ENCODE assay signal across 1 cellular context in genomic region chr17:73255671-73256181, GRCh38.
TF ChIP-seq lines count a peak whose summit lies in the region.

No MANE protein-coding gene starts in this region.

TF ChIP-seq in HEK293, 187 proteins besides CTCF, POLR2A, EP300 and RAD21 (continued from another document and continues in another):
- TF ChIP-seq ZNF169 (tag by site-specific recombination; IDR thresholded peaks at IDR 0.05) (no peak), ZNF660 (tag by site-specific recombination; IDR thresholded peaks at IDR 0.05) (peak; percentile 81; the same call in 1 of the 2 replicates), ZBTB48 (tag by site-specific recombination; IDR thresholded peaks at IDR 0.05) (no peak), ZIC2 (tag by site-specific recombination; IDR thresholded peaks at IDR 0.05) (no peak), ZSCAN23 (tag by site-specific recombination; IDR thresholded peaks at IDR 0.05) (no peak), ZXDB (tag by site-specific recombination; IDR thresholded peaks at IDR 0.05) (no peak), ZNF623 (tag by site-specific recombination; IDR thresholded peaks at IDR 0.05) (no peak), ZNF391 (tag by site-specific recombination; IDR thresholded peaks at IDR 0.05; ENCODE audit: borderline replicate concordance, low read depth) (peak; percentile 45; the same call in 1 of the 2 replicates), ZNF26 (tag by site-specific recombination; IDR thresholded peaks at IDR 0.05) (no peak), ZNF664 (tag by site-specific recombination; IDR thresholded peaks at IDR 0.05) (no peak), ZNF157 (tag by site-specific recombination; IDR thresholded peaks at IDR 0.05) (no peak), GLI2 (tag by site-specific recombination; IDR thresholded peaks at IDR 0.05; ENCODE audit: borderline replicate concordance, low read depth) (no peak), ZFP69B (tag by site-specific recombination; IDR thresholded peaks at IDR 0.05) (no peak), PRDM4 (tag by site-specific recombination; IDR thresholded peaks at IDR 0.05) (no peak), ZNF211 (tag by site-specific recombination; IDR thresholded peaks at IDR 0.05; ENCODE audit: low read depth) (no peak), ZNF677 (tag by site-specific recombination; IDR thresholded peaks at IDR 0.05) (no peak), ZNF366 (tag by site-specific recombination; conservative IDR thresholded peaks at IDR 0.05) (peak; percentile 37; the same call in 1 of the 2 replicates), ZNF24 (tag by site-specific recombination; IDR thresholded peaks at IDR 0.05) (no peak), ZNF692 (tag by site-specific recombination; IDR thresholded peaks at IDR 0.05) (no peak), KLF8 (tag by site-specific recombination; IDR thresholded peaks at IDR 0.05) (peak; percentile 24; the same call in 1 of the 2 replicates), ZNF426 (tag by site-specific recombination; IDR thresholded peaks at IDR 0.05) (no peak), ZNF837 (tag by site-specific recombination; IDR thresholded peaks at IDR 0.05) (no peak), ZNF629 (tag by site-specific recombination; IDR thresholded peaks at IDR 0.05) (peak; percentile 55), ZNF394 (tag by site-specific recombination; IDR thresholded peaks at IDR 0.05; ENCODE audit: borderline replicate concordance) (no peak), ELK4 (IDR thresholded peaks at IDR 0.05; ENCODE audit: borderline replicate concordance, low read depth, low read length) (no peak), ZNF37A (tag by site-specific recombination; IDR thresholded peaks at IDR 0.05) (no peak), ZNF585B (tag by site-specific recombination; IDR thresholded peaks at IDR 0.05) (no peak), ZNF639 (tag by site-specific recombination; IDR thresholded peaks at IDR 0.05) (peak; percentile 41; the same call in 1 of the 2 replicates), ZNF155 (tag by site-specific recombination; IDR thresholded peaks at IDR 0.05) (no peak), ZNF777 (tag by site-specific recombination; IDR thresholded peaks at IDR 0.05; ENCODE audit: borderline replicate concordance) (no peak), ZBTB10 (tag by site-specific recombination; IDR thresholded peaks at IDR 0.05) (no peak), ZNF558 (tag by site-specific recombination; IDR thresholded peaks at IDR 0.05) (no peak), GLIS1 (tag by site-specific recombination; IDR thresholded peaks at IDR 0.05) (no peak), REST (tag by site-specific recombination; IDR thresholded peaks at IDR 0.05) (peak; percentile 74), ZNF658 (tag by site-specific recombination; IDR thresholded peaks at IDR 0.05) (no peak), ZNF2 (tag by site-specific recombination; IDR thresholded peaks at IDR 0.05) (peak; percentile 72; the same call in 1 of the 2 replicates), ZNF223 (tag by site-specific recombination; IDR thresholded peaks at IDR 0.05) (no peak), MEIS1 (CRISPR knock-in tag; IDR thresholded peaks at IDR 0.05; ENCODE audit: borderline replicate concordance) (no peak), ZNF600 (tag by site-specific recombination; IDR thresholded peaks at IDR 0.05) (0 out of 2 replicates have a peak, but pooled peaks have one; percentile 25), ZNF112 (tag by site-specific recombination; IDR thresholded peaks at IDR 0.05) (no peak), FEZF1 (tag by site-specific recombination; IDR thresholded peaks at IDR 0.05) (no peak), SCRT1 (tag by site-specific recombination; IDR thresholded peaks at IDR 0.05; ENCODE audit: borderline replicate concordance) (no peak), ZNF791 (tag by site-specific recombination; IDR thresholded peaks at IDR 0.05) (no peak), ZNF266 (tag by site-specific recombination; IDR thresholded peaks at IDR 0.05; ENCODE audit: low read depth) (no peak), SETDB1 (IDR thresholded peaks at IDR 0.05; ENCODE audit: insufficient read length, low read length) (no peak), ZNF624 (tag by site-specific recombination; IDR thresholded peaks at IDR 0.05) (no peak), SP3 (tag by site-specific recombination; IDR thresholded peaks at IDR 0.05) (no peak), TCF7L2 (IDR thresholded peaks at IDR 0.05; ENCODE audit: borderline replicate concordance, low read depth, low read length) (no peak), ZBTB8A (tag by site-specific recombination; IDR thresholded peaks at IDR 0.05) (no peak), ZNF626 (tag by site-specific recombination; IDR thresholded peaks at IDR 0.05) (no peak), ZNF398 (tag by site-specific recombination; IDR thresholded peaks at IDR 0.05) (no peak), ZNF529 (tag by site-specific recombination; IDR thresholded peaks at IDR 0.05; ENCODE audit: insufficient replicate concordance) (no peak), SP2 (tag by site-specific recombination; IDR thresholded peaks at IDR 0.05) (no peak), ZNF133 (tag by site-specific recombination; IDR thresholded peaks at IDR 0.05) (no peak), ZBTB7A (tag by site-specific recombination; IDR thresholded peaks at IDR 0.05; ENCODE audit: low read depth) (no peak), ZBTB21 (tag by site-specific recombination; IDR thresholded peaks at IDR 0.05) (no peak)
